ENCODE assay signal across 8 cellular contexts in genomic region chr3:133663569-133664313, GRCh38. TPM values are rescaled to one million over a fixed set of nuclear protein-coding genes. Genes with fewer than 3 reads are reported as not detected.
DNase-seq lines count a peak whose midpoint lies in the region; ATAC-seq and TF ChIP-seq lines count a peak whose summit lies in the region.

No MANE protein-coding gene starts in this region.

- no peaks in the 10 kb centered on the region for H3K9me3 Mint-ChIP-seq in T-cell
- H3K9me3 Mint-ChIP-seq in memory B cell: no peaks in the 10 kb centered on the region

- peak; percentile 91 for TF ChIP-seq CTCF in C4-2B (conservative IDR thresholded peaks at IDR 0.05)

- H3K4me3 Mint-ChIP-seq in T-cell (peak overlapping the region; percentile 42 to 98 (median 64)), memory B cell (peak overlapping the region; percentile 27)

- peaks cover 6% of the 10 kb centered on the region for H3K36me3 Mint-ChIP-seq in T-cell
- peaks cover 5% of the 10 kb centered on the region for H3K36me3 Mint-ChIP-seq in memory B cell

- CTCF ChIA-PET in T-cell (lab: Charles Lee): interaction anchor here in 1 of 2 donors (0.6 kb wide), 1 partner anchor 50 kb away, joined by 3 read pairs; no protein-coding TSS in a partner anchor

- no peaks in the 10 kb centered on the region for H3K27me3 ChIP-seq in effector memory CD4-positive, alpha-beta T cell (replicated peaks; ENCODE audit: control insufficient read depth, insufficient read depth, low read length, poor library complexity, severe bottlenecking)

- no peak overlapping the region for H3K4me3 ChIP-seq in effector memory CD4-positive, alpha-beta T cell (ENCODE audit: insufficient read depth, low read depth, low read length, poor library complexity, severe bottlenecking)

- no peaks in the 10 kb centered on the region for H3K9me3 ChIP-seq in effector memory CD4-positive, alpha-beta T cell (ENCODE audit: control insufficient read depth, low read length)

- H3K4me1 Mint-ChIP-seq in T-cell: peaks cover 43 to 49% (median 47%) of the 10 kb centered on the region in 3 donors
- peaks cover 27% of the 10 kb centered on the region for H3K4me1 Mint-ChIP-seq in memory B cell

- no peaks in the 10 kb centered on the region for H3K27me3 Mint-ChIP-seq in T-cell
- no peaks in the 10 kb centered on the region for H3K27me3 Mint-ChIP-seq in memory B cell

- H3K36me3 ChIP-seq in effector memory CD4-positive, alpha-beta T cell (ENCODE audit: control insufficient read depth, insufficient read depth, low read length): no peaks in the 10 kb centered on the region

- H3K27ac Mint-ChIP-seq in T-cell (peak overlapping the region; percentile 46 to 63), memory B cell (no peak overlapping the region)

- DNase-seq in NCI-H2029 (lab: John Stamatoyannopoulos, UW) (peak; percentile 54), T-cell (peak in 10 of 34 experiments; percentile 2 to 31 (median 18)), memory B cell (ENCODE audit: low spot score in 2 of 2) (peak; percentile 19 to 45)
- DNase-seq in effector memory CD4-positive, alpha-beta T cell: no peak

- peaks cover 10% of the 10 kb centered on the region for H3K4me1 ChIP-seq in effector memory CD4-positive, alpha-beta T cell (ENCODE audit: control insufficient read depth, insufficient read depth, low read length, poor library complexity, severe bottlenecking)

- POLR2A ChIA-PET in T-cell (lab: Charles Lee): no interaction called here

- ATAC-seq in GM18502 (IDR thresholded peaks at IDR 0.05; ENCODE audit: poor library complexity, unreplicated experiment) (peak; percentile 54), HG02938 (IDR thresholded peaks at IDR 0.05; ENCODE audit: unreplicated experiment) (peak; percentile 59), T-cell (replicated peaks in 1 of 4) (peak; percentile 31 to 50 (median 38)), memory B cell (ENCODE audit: low read depth) (peak; percentile 49), HG03139 (IDR thresholded peaks at IDR 0.05; ENCODE audit: unreplicated experiment) (no peak)

- H3K27ac ChIP-seq in C4-2B: no peak overlapping the region
- H3K27ac ChIP-seq in effector memory CD4-positive, alpha-beta T cell (ENCODE audit: insufficient read depth, low read length, poor library complexity, severe bottlenecking): peak overlapping the region; percentile 6

RNA-seq across cellular contexts. Expression of gene TOPBP1, which starts 2.0 kb away (rescaled TPM):
- 10 to 100 TPM; 27.8 to 37.8 (median 30.0) TPM for total RNA-seq in T-cell

Comparison
In these comparisons a context has a peak if more than half of its experiments do, and no peak if none do; other contexts are left out.
1. DNase-seq: peak in NCI-H2029 (single experiment) and memory B cell (2 of 2); none in effector memory CD4-positive, alpha-beta T cell (0 of 3).